23 cellular contexts compared by ENCODE assay signal in genomic region chr5:150588495-150588890, GRCh38. TPM values are rescaled to one million over a fixed set of nuclear protein-coding genes. Genes with fewer than 3 reads are reported as not detected.
A peak's percentile ranks its signal among the peaks of the same experiment; 100 is the strongest.
DNase-seq lines count a peak whose midpoint lies in the region; ATAC-seq and TF ChIP-seq lines count a peak whose summit lies in the region.
"Had no signal": no experiment of that assay in that cellular context is flagged by ENCODE, and none has a peak within 500 bp of the region (broad histone marks: within the 10 kb centered on the region; RNA-seq: fewer than 3 reads in every experiment).

No MANE protein-coding gene starts in this region.

- H3K36me3 ChIP-seq in Peyer's patch (no peaks in the 10 kb centered on the region), hepatocyte (replicated peaks; ENCODE audit: insufficient read depth, low read depth) (no peaks in the 10 kb centered on the region), transverse colon (no peaks in the 10 kb centered on the region)
- H3K36me3 ChIP-seq: SJCRH30 had no signal

- H3K4me3 Mint-ChIP-seq in nephron, result no peak overlapping the region
- H3K4me3 Mint-ChIP-seq: CD8-positive, alpha-beta T cell had no signal

- TF ChIP-seq POLR2A in Peyer's patch (IDR thresholded peaks at IDR 0.05), result no peak
- no peak for TF ChIP-seq POLR2A in transverse colon (IDR thresholded peaks at IDR 0.05)

- H3K9me3 Mint-ChIP-seq in nephron, result no peaks in the 10 kb centered on the region
- H3K9me3 Mint-ChIP-seq: CD8-positive, alpha-beta T cell had no signal

- H4K20me1 ChIP-seq in hepatocyte (ENCODE audit: insufficient read depth, poor library complexity, severe bottlenecking), result no peaks in the 10 kb centered on the region

- peaks cover 0 to 63% (median 7%) of the 10 kb centered on the region in 4 donors for H3K4me1 ChIP-seq in Peyer's patch
- peaks cover 73% of the 10 kb centered on the region for H3K4me1 ChIP-seq in hepatocyte (ENCODE audit: insufficient read depth)
- H3K4me1 ChIP-seq in transverse colon, result peaks cover 14 to 73% (median 52%) of the 10 kb centered on the region in 4 donors
- H3K4me1 ChIP-seq: A549 had no signal

- H3K27ac ChIP-seq in Peyer's patch, result peak overlapping the region in 3 of 4 donors; percentile 53 to 86 (median 69)
- peak overlapping the region; percentile 87 for H3K27ac ChIP-seq in hepatocyte
- H3K27ac ChIP-seq in transverse colon, result peak overlapping the region; percentile 68 to 81 (median 76)
- H3K27ac ChIP-seq: A549, C4-2B, SJCRH30 had no signal

- peak overlapping the region in 2 of 3 experiments; percentile 37 to 47 for H3K27ac Mint-ChIP-seq in nephron
- H3K27ac Mint-ChIP-seq: CD8-positive, alpha-beta T cell had no signal

- in situ Hi-C loops in transverse colon (cut with MboI; ENCODE audit: low pct_ligation_motif_present in 1 of 4, low pct_unique_long_range_greater_than_20kb in 1 of 4, low sequenced_read_pairs in 3 of 4), result no loop called here

- TF ChIP-seq CTCF in Peyer's patch (IDR thresholded peaks at IDR 0.05) (no peak), hepatocyte (IDR thresholded peaks at IDR 0.05; ENCODE audit: poor library complexity) (no peak), nephron (IDR thresholded peaks at IDR 0.05; ENCODE audit: unreplicated experiment in 3 of 3) (no peak), transverse colon (IDR thresholded peaks at IDR 0.05) (no peak)

- no CpG with 5 or more reads among the region's 1 CpG for WGBS in hepatocyte (ENCODE audit: low lambda C conversion rate, missing lambda C conversion rate)
- 30 to 35% methylated on average over 1 of the region's 1 CpG for WGBS in transverse colon (ENCODE audit: low coverage in 1 of 2), 2 donors

- H3K4me1 Mint-ChIP-seq in nephron, result peaks cover 73% of the 10 kb centered on the region

- TF ChIP-seq EP300 in transverse colon (IDR thresholded peaks at IDR 0.05; ENCODE audit: low read depth), result no peak

- peaks cover 2% of the 10 kb centered on the region for H3K79me2 ChIP-seq in hepatocyte

- intact Hi-C loops in transverse colon (cut with DNase I; ENCODE audit: low total_unique reads), result no loop called here

- H3K27me3 ChIP-seq in Peyer's patch (no peaks in the 10 kb centered on the region), hepatocyte (no peaks in the 10 kb centered on the region), transverse colon (no peaks in the 10 kb centered on the region)
- H3K27me3 ChIP-seq: SJCRH30 had no signal

- peak overlapping the region; percentile 46 for H3K4me2 ChIP-seq in hepatocyte
- H3K4me2 ChIP-seq: A549 had no signal

- no peak overlapping the region for H2AFZ ChIP-seq in hepatocyte

- ATAC-seq in GM19455 (IDR thresholded peaks at IDR 0.05; ENCODE audit: unreplicated experiment), result no peak
- ATAC-seq: A549; CD8-positive, alpha-beta T cell; Right ventricle myocardium inferior had no signal

- no peaks in the 10 kb centered on the region for H3K9me2 ChIP-seq in hepatocyte (replicated peaks; ENCODE audit: insufficient read depth)

- H3K9me3 ChIP-seq in Peyer's patch (no peaks in the 10 kb centered on the region), hepatocyte (ENCODE audit: low read depth) (no peaks in the 10 kb centered on the region), transverse colon (no peaks in the 10 kb centered on the region)
- H3K9me3 ChIP-seq: A549, Caco-2, SJCRH30 had no signal

- no peaks in the 10 kb centered on the region for H3K27me3 Mint-ChIP-seq in nephron (ENCODE audit: low read depth)

- peak in 2 of 3 donors; percentile 62 to 71 for DNase-seq in Peyer's patch
- DNase-seq in hepatocyte (ENCODE audit: low spot score), result no peak
- peak; percentile 61 for DNase-seq in transverse colon
- no peak for DNase-seq in DMS153 treated with DMSO at 0.1 percent for 48 hours (lab: John Stamatoyannopoulos, UW; ENCODE audit: unreplicated experiment)
- DNase-seq in DMS 273 treated with DMSO at 0.1 percent for 48 hours (lab: John Stamatoyannopoulos, UW), result no peak
- DNase-seq: AML-193; CD8-positive, alpha-beta T cell; DND-41; Kasumi-1; NCI-H1092 treated with DMSO at 0.1 percent for 48 hours; NCI-H1436; NCI-H187; NCI-H2081 treated with DMSO at 0.1 percent for 48 hours; NCI-H2171; NCI-H524; NCI-H774; SJCRH30 had no signal

- peak overlapping the region in 2 of 4 donors; percentile 58 to 60 for H3K4me3 ChIP-seq in Peyer's patch
- H3K4me3 ChIP-seq in hepatocyte, result no peak overlapping the region
- peak overlapping the region in 1 of 4 donors; percentile 11 for H3K4me3 ChIP-seq in transverse colon
- H3K4me3 ChIP-seq: A549, SJCRH30 had no signal

- no peaks in the 10 kb centered on the region for H3K36me3 Mint-ChIP-seq in nephron (ENCODE audit: low read depth)
- H3K36me3 Mint-ChIP-seq: CD8-positive, alpha-beta T cell had no signal

RNA-seq across cellular contexts. Expression of gene SYNPO, which starts 52.0 kb away (rescaled TPM):
- total RNA-seq in Peyer's patch (10 to 100 TPM; 28.1 to 93.3 (median 75.8) TPM), hepatocyte (6.9 and 8.4 TPM in 2 replicates), transverse colon (10 to 100 TPM; 15.5 to 89.4 (median 41.8) TPM)
- 5.3 and 7.1 TPM in 2 replicates for polyA plus RNA-seq in hepatocyte

Comparison
In these comparisons a context has a peak if more than half of its experiments do, and no peak if none do; other contexts are left out.
1. DNase-seq: peak in Peyer's patch (2 of 3) and transverse colon (single experiment); none in hepatocyte (single experiment), DMS153 treated with DMSO at 0.1 percent for 48 hours (single experiment) and DMS 273 treated with DMSO at 0.1 percent for 48 hours (single experiment).
2. Peak in every context shown above with its lines, with median percentiles within 50 percentile points of each other: H3K27ac ChIP-seq.